Comparison of ENCODE assay signal across 19 cellular contexts in genomic region chr5:79183617-79184016, GRCh38. TPM values are rescaled to one million over a fixed set of nuclear protein-coding genes. Genes with fewer than 3 reads are reported as not detected.
DNase-seq lines count a peak whose midpoint lies in the region; ATAC-seq, FAIRE-seq and TF ChIP-seq lines count a peak whose summit lies in the region.
"Had no signal": no experiment of that assay in that cellular context is flagged by ENCODE, and none has a peak within 500 bp of the region (broad histone marks: within the 10 kb centered on the region; RNA-seq: fewer than 3 reads in every experiment).

No MANE protein-coding gene starts in this region.

- H3K27me3 ChIP-seq in bronchial epithelial cell (ENCODE audit: control insufficient read depth, insufficient read depth, low read length): no peaks in the 10 kb centered on the region
- H3K27me3 ChIP-seq in keratinocyte (ENCODE audit: control insufficient read depth, extremely low read depth, insufficient read depth, low read length): no peaks in the 10 kb centered on the region
- H3K27me3 ChIP-seq in thyroid gland: no peaks in the 10 kb centered on the region

- 58 to 71% methylated on average over 1 of the region's 1 CpG for WGBS in thyroid gland, 2 donors

- TF ChIP-seq CTCF in bronchial epithelial cell (IDR thresholded peaks at IDR 0.05; ENCODE audit: insufficient read depth, low read length, severe bottlenecking) (no peak), keratinocyte (optimal IDR thresholded peaks at IDR 0.05 in 1 of 3, IDR thresholded peaks at IDR 0.05 in 1 of 3, conservative IDR thresholded peaks at IDR 0.05 in 1 of 3; ENCODE audit: extremely low read depth in 1 of 3, insufficient read depth in 2 of 3, low read length in 3 of 3) (no peak), thyroid gland (IDR thresholded peaks at IDR 0.05) (no peak)

- intact Hi-C loops in thyroid gland (cut with DNase I): no loop called here

- H3K79me2 ChIP-seq in keratinocyte (ENCODE audit: control insufficient read depth, insufficient read depth, low read length): no peaks in the 10 kb centered on the region

- no peak for FAIRE-seq in bronchial epithelial cell (lab: Jason Lieb, UNC)
- FAIRE-seq in keratinocyte (lab: Jason Lieb, UNC): no peak
- FAIRE-seq: A549 had no signal

- H3K36me3 ChIP-seq in bronchial epithelial cell (ENCODE audit: control insufficient read depth, insufficient read depth, low read length): no peaks in the 10 kb centered on the region
- H3K36me3 ChIP-seq in keratinocyte (ENCODE audit: control insufficient read depth in 2 of 2, extremely low read depth in 1 of 2, insufficient read depth in 2 of 2, low read length in 2 of 2): no peaks in the 10 kb centered on the region
- H3K36me3 ChIP-seq in thyroid gland: no peaks in the 10 kb centered on the region

- peak; percentile 15 for DNase-seq in AG08395 (ENCODE audit: low spot score)
- DNase-seq in GM04504 (ENCODE audit: low read depth): peak; percentile 17
- DNase-seq in bronchial epithelial cell (ENCODE audit: low read depth): peak; percentile 82
- peak; percentile 11 for DNase-seq in keratinocyte (ENCODE audit: low read depth, low spot score)
- DNase-seq in thyroid gland: no peak
- no peak for DNase-seq in activated gamma-delta T cell (lab: John Stamatoyannopoulos, UW)
- no peak for DNase-seq in ecto neural progenitor cell (ENCODE audit: low spot score)
- DNase-seq: CD4-positive, CD25-positive, alpha-beta regulatory T cell; DMS53; HCEC 1CT; KBM-7; NCI-H1048; NCI-H1436 treated with DMSO at 0.1 percent for 48 hours; NCI-H2029 treated with DMSO at 0.1 percent for 48 hours; NCI-H510A; NCI-H82 had no signal

- H4K20me1 ChIP-seq in keratinocyte (ENCODE audit: control insufficient read depth, extremely low read depth, insufficient read depth, low read length): no peaks in the 10 kb centered on the region

- peak overlapping the region; percentile 69 for H3K4me2 ChIP-seq in keratinocyte (ENCODE audit: control insufficient read depth, extremely low read depth, insufficient read depth, low read depth, low read length)
- H3K4me2 ChIP-seq: A549 had no signal

- H3K9me3 ChIP-seq in keratinocyte (ENCODE audit: control insufficient read depth, low read depth, low read length): no peaks in the 10 kb centered on the region
- H3K9me3 ChIP-seq in thyroid gland: no peaks in the 10 kb centered on the region
- H3K9me3 ChIP-seq: A549 had no signal

- H3K4me3 ChIP-seq in bronchial epithelial cell (ENCODE audit: low read depth, low read length) (no peak overlapping the region), keratinocyte (ENCODE audit: control insufficient read depth in 2 of 3, extremely low read depth in 1 of 3, insufficient read depth in 2 of 3, low read depth in 1 of 3, low read length in 3 of 3) (no peak overlapping the region), thyroid gland (replicated peaks in 1 of 3) (no peak overlapping the region)
- H3K4me3 ChIP-seq: A549 had no signal

- peak overlapping the region; percentile 64 for H3K27ac ChIP-seq in keratinocyte (ENCODE audit: control insufficient read depth, insufficient read depth, low read length)
- no peak overlapping the region for H3K27ac ChIP-seq in thyroid gland
- H3K27ac ChIP-seq: A549 had no signal

- H3K4me1 ChIP-seq in keratinocyte (ENCODE audit: control insufficient read depth, extremely low read depth, insufficient read depth, low read length): peaks cover 8% of the 10 kb centered on the region
- no peaks in the 10 kb centered on the region for H3K4me1 ChIP-seq in thyroid gland
- H3K4me1 ChIP-seq: A549 had no signal

- H3K9ac ChIP-seq in keratinocyte (ENCODE audit: control insufficient read depth, extremely low read depth, insufficient read depth, low read length): no peak overlapping the region

- dilution Hi-C loops in keratinocyte (cut with MboI; ENCODE audit: extremely low pct_ligation_motif_present, low sequenced_read_pairs): no loop called here

- no peaks in the 10 kb centered on the region for H3K9me1 ChIP-seq in keratinocyte (ENCODE audit: control insufficient read depth, extremely low read depth, insufficient read depth, low read length)

- TF ChIP-seq POLR2A in thyroid gland (IDR thresholded peaks at IDR 0.05): no peak

- H2AFZ ChIP-seq in keratinocyte (ENCODE audit: control insufficient read depth, low read length): no peak overlapping the region

- ATAC-seq in HG03025 (IDR thresholded peaks at IDR 0.05; ENCODE audit: low FRiP score, unreplicated experiment): no peak
- ATAC-seq: A549, Right ventricle myocardium inferior had no signal

RNA-seq across cellular contexts. Expression of gene JMY, which starts 52.3 kb away (rescaled TPM):
- total RNA-seq in bronchial epithelial cell (14.5 and 16.9 TPM in 2 replicates), thyroid gland (10 to 100 TPM; 29.7 to 48.5 (median 30.9) TPM)
- polyA plus RNA-seq in keratinocyte: 1.8 to 3.3 TPM (median 2.5 TPM) in 3 replicates
- 11.6 TPM for polyA plus RNA-seq in keratinocyte (2011; ENCODE audit: low read depth)
- 1.4 and 2.8 TPM in 2 replicates for polyA plus RNA-seq in keratinocyte (2011; cell fraction: cytosol; rRNA removed)
- polyA plus RNA-seq in keratinocyte (2011; cell fraction: nucleus; rRNA removed): 3.6 and 5.0 TPM in 2 replicates
- 2.0 and 7.1 TPM in 2 replicates for polyA plus RNA-seq in keratinocyte (2012; ENCODE audit: low replicate concordance)
- polyA minus RNA-seq in keratinocyte: 1.1 to 4.3 TPM (median 2.3 TPM) in 3 replicates
- polyA minus RNA-seq in keratinocyte (2011; cell fraction: cytosol; rRNA and poly(A)+ RNA removed): 3.8 TPM
- 6.1 and 9.6 TPM in 2 replicates for polyA minus RNA-seq in keratinocyte (2011; cell fraction: nucleus; rRNA and poly(A)+ RNA removed)

Comparison
In these comparisons a context has a peak if more than half of its experiments do, and no peak if none do; other contexts are left out.
1. DNase-seq: peak in AG08395 (single experiment), GM04504 (single experiment), bronchial epithelial cell (single experiment) and keratinocyte (single experiment); none in thyroid gland (0 of 2), activated gamma-delta T cell (single experiment) and ecto neural progenitor cell (single experiment).